ENCODE assay signal across 8 cellular contexts in the genomic region with DNA sequence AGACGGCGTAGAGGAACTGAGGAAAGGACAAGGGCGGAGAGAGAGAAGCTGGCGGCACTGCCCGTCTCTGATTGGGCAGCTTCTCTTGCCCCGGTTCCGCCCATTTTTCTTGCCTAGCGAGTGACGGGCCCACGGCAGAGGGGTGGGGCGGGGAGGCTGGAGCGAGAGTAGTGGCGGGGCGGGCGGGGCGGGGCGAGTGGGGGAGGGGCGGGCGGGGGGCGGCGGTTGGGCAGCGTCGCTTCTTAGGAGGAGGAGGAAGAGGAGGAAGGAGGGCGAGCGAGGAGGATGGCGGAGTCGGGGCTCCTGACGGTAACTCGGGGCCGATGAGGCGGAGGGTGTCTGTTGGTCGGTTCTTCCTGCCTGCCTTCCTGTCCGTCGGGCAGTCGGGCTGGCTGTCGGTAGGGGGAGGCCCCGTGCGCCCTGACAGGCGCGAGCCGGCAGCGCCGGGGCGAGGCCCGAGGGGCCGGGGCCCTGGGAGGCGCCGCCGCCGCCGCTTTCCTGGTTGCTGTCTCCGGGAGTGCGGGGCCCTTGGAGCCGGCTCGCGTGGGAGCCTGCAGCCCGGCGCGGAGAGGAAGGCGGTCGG. TPM values are rescaled to one million over a fixed set of nuclear protein-coding genes. Genes with fewer than 3 reads are reported as not detected.
A peak's percentile ranks its signal among the peaks of the same experiment; 100 is the strongest.
DNase-seq lines count a peak whose midpoint lies in the region; ATAC-seq and TF ChIP-seq lines count a peak whose summit lies in the region.

A gene (plus strand): TSS at position 256 of the 583 bp plus-strand sequence. CDS start 44,755 bp downstream, outside the sequence.

- WGBS in liver, result under 1% methylated on average over 61 of the region's 61 CpGs

- H3K9ac ChIP-seq in BLaER1 treated with 17β-estradiol and CSF1 and Interleukin-3, amounts not matched to agents 10 nM and 100 nM, result peak within 1 kb of the TSS; percentile 98 to 100 (median 100)
- H3K9ac ChIP-seq in liver (ENCODE audit: low read depth in 1 of 2, low read length in 2 of 2), result peak within 1 kb of the TSS; percentile 82 to 98

- H3K9me3 Mint-ChIP-seq in WTC11, result no peaks in the 10 kb centered on the region

- H3K4me1 Mint-ChIP-seq in WTC11, result peaks cover 32% of the 10 kb centered on the region

- peaks cover 32 to 47% (median 39%) of the 10 kb centered on the region in 11 experiments; a peak in 21 of 22 replicates for H4K20me1 ChIP-seq in BLaER1 treated with 17β-estradiol and CSF1 and Interleukin-3, amounts not matched to agents 10 nM and 100 nM

- no peaks in the 10 kb centered on the region for H3K9me3 ChIP-seq in BLaER1 treated with 17β-estradiol and CSF1 and Interleukin-3, amounts not matched to agents 10 nM and 100 nM (replicated peaks in 1 of 11)
- no peaks in the 10 kb centered on the region for H3K9me3 ChIP-seq in liver (ENCODE audit: control insufficient read depth in 4 of 4, low read length in 3 of 4)

- peak; percentile 8 for ATAC-seq in GM19328 (IDR thresholded peaks at IDR 0.05; ENCODE audit: unreplicated experiment)
- ATAC-seq in HG03571 (IDR thresholded peaks at IDR 0.05; ENCODE audit: unreplicated experiment), result peak; percentile 82
- peak; percentile 12 for ATAC-seq in WTC11

- no peaks in the 10 kb centered on the region for H3K27me3 ChIP-seq in BLaER1 treated with 17β-estradiol and CSF1 and Interleukin-3, amounts not matched to agents 10 nM and 100 nM
- H3K27me3 ChIP-seq in liver (ENCODE audit: control insufficient read depth in 4 of 4, insufficient read depth in 4 of 4, low read length in 3 of 4), result no peaks in the 10 kb centered on the region

- H3K36me3 Mint-ChIP-seq in WTC11, result no peaks in the 10 kb centered on the region

- H3K4me3 ChIP-seq in BLaER1 treated with 17β-estradiol and CSF1 and Interleukin-3, amounts not matched to agents 10 nM and 100 nM, result peak within 1 kb of the TSS; percentile 93 to 100 (median 98)
- peak within 1 kb of the TSS; percentile 89 to 100 (median 97) for H3K4me3 ChIP-seq in liver (ENCODE audit: low read depth in 1 of 3, low read length in 3 of 3)

- CTCF ChIA-PET in WTC11 (lab: Charles Lee), result interaction anchor here (0.6 to 1.9 kb wide), 17 partner anchors 9 to 1218 kb away, joined by 3 to 12 read pairs (median 4); a partner anchor contains a TSS

- H3K27ac Mint-ChIP-seq in WTC11, result peak within 1 kb of the TSS; percentile 98

- peak; percentile 99 for DNase-seq in WTC11 (ENCODE audit: low spot score)
- peak; percentile 97 for DNase-seq in cerebellum (ENCODE audit: low spot score)
- peak; percentile 88 to 97 (median 96) for DNase-seq in stimulated activated CD4-positive, alpha-beta T cell treated with anti-CD3 and anti-CD28 coated beads, TNF-alpha, amount 100 ng/mL, for 1 hour (ENCODE audit: low read depth in 3 of 3, low spot score in 1 of 3)
- no peak for DNase-seq in OCI-M1 (lab: John Stamatoyannopoulos, UW)

- H3K36me3 ChIP-seq in BLaER1 treated with 17β-estradiol and CSF1 and Interleukin-3, amounts not matched to agents 10 nM and 100 nM, result peaks cover 0 to 14% (median 7%) of the 10 kb centered on the region in 11 experiments; a peak in 14 of 22 replicates
- no peaks in the 10 kb centered on the region for H3K36me3 ChIP-seq in liver (ENCODE audit: control insufficient read depth in 4 of 4, insufficient read depth in 3 of 4, low read depth in 1 of 4, low read length in 3 of 4)

- peak within 1 kb of the TSS; percentile 98 to 100 (median 100) for H3K27ac ChIP-seq in BLaER1 treated with 17β-estradiol and CSF1 and Interleukin-3, amounts not matched to agents 10 nM and 100 nM
- H3K27ac ChIP-seq in liver (ENCODE audit: low read depth in 1 of 2, low read length in 2 of 2), result peak within 1 kb of the TSS; percentile 99 to 100

- TF ChIP-seq RAD21 in liver (IDR thresholded peaks at IDR 0.05), result peak in 1 of 2 donors; percentile 23

- peak within 1 kb of the TSS; percentile 74 to 92 (median 87) for H3K4me2 ChIP-seq in BLaER1 treated with 17β-estradiol and CSF1 and Interleukin-3, amounts not matched to agents 10 nM and 100 nM

- TF ChIP-seq CTCF in WTC11 (IDR thresholded peaks at IDR 0.05) (no peak), liver (IDR thresholded peaks at IDR 0.05; ENCODE audit: low read depth, low read length, missing input control) (no peak)

- peaks cover 29 to 57% (median 46%) of the 10 kb centered on the region in 10 experiments for H3K4me1 ChIP-seq in BLaER1 treated with 17β-estradiol and CSF1 and Interleukin-3, amounts not matched to agents 10 nM and 100 nM
- H3K4me1 ChIP-seq in liver (ENCODE audit: control insufficient read depth in 4 of 4, insufficient read depth in 4 of 4, low read length in 3 of 4), result peaks cover 3 to 29% (median 22%) of the 10 kb centered on the region in 4 donors

- H3K27me3 Mint-ChIP-seq in WTC11 (ENCODE audit: low read depth), result no peaks in the 10 kb centered on the region

- POLR2A ChIA-PET in WTC11 (lab: Charles Lee), result interaction anchor here (0.8 to 1.8 kb wide), 16 partner anchors 9 to 751 kb away, joined by 3 to 13 read pairs (median 4); a partner anchor contains a TSS

- peak within 1 kb of the TSS; percentile 97 for H3K4me3 Mint-ChIP-seq in WTC11

TF ChIP-seq in WTC11, 78 proteins besides CTCF, POLR2A, EP300 and RAD21 (continues in another document):
- TF ChIP-seq, protein P1, sequence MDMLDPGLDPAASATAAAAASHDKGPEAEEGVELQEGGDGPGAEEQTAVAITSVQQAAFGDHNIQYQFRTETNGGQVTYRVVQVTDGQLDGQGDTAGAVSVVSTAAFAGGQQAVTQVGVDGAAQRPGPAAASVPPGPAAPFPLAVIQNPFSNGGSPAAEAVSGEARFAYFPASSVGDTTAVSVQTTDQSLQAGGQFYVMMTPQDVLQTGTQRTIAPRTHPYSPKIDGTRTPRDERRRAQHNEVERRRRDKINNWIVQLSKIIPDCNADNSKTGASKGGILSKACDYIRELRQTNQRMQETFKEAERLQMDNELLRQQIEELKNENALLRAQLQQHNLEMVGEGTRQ (CRISPR knock-in tag; IDR thresholded peaks at IDR 0.05), result no peak
- TF ChIP-seq ZNF263 (CRISPR knock-in tag; IDR thresholded peaks at IDR 0.05; ENCODE audit: low read depth) (peak; percentile 58; the same call in 1 of the 2 replicates), MYBL2 (CRISPR knock-in tag; IDR thresholded peaks at IDR 0.05) (no peak), PRRX2 (CRISPR knock-in tag; IDR thresholded peaks at IDR 0.05) (no peak)
- TF ChIP-seq, protein P2, sequence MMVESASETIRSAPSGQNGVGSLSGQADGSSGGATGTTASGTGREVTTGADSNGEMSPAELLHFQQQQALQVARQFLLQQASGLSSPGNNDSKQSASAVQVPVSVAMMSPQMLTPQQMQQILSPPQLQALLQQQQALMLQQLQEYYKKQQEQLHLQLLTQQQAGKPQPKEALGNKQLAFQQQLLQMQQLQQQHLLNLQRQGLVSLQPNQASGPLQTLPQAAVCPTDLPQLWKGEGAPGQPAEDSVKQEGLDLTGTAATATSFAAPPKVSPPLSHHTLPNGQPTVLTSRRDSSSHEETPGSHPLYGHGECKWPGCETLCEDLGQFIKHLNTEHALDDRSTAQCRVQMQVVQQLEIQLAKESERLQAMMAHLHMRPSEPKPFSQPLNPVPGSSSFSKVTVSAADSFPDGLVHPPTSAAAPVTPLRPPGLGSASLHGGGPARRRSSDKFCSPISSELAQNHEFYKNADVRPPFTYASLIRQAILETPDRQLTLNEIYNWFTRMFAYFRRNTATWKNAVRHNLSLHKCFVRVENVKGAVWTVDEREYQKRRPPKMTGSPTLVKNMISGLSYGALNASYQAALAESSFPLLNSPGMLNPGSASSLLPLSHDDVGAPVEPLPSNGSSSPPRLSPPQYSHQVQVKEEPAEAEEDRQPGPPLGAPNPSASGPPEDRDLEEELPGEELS (CRISPR knock-in tag; IDR thresholded peaks at IDR 0.05), result no peak

TF ChIP-seq in liver, 16 proteins besides CTCF, POLR2A, EP300 and RAD21:
- TF ChIP-seq SP1 (IDR thresholded peaks at IDR 0.05) (no peak), FOXA1 (IDR thresholded peaks at IDR 0.05) (no peak)
- TF ChIP-seq, protein P3, sequence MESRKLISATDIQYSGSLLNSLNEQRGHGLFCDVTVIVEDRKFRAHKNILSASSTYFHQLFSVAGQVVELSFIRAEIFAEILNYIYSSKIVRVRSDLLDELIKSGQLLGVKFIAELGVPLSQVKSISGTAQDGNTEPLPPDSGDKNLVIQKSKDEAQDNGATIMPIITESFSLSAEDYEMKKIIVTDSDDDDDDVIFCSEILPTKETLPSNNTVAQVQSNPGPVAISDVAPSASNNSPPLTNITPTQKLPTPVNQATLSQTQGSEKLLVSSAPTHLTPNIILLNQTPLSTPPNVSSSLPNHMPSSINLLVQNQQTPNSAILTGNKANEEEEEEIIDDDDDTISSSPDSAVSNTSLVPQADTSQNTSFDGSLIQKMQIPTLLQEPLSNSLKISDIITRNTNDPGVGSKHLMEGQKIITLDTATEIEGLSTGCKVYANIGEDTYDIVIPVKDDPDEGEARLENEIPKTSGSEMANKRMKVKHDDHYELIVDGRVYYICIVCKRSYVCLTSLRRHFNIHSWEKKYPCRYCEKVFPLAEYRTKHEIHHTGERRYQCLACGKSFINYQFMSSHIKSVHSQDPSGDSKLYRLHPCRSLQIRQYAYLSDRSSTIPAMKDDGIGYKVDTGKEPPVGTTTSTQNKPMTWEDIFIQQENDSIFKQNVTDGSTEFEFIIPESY (IDR thresholded peaks at IDR 0.05), result peak; percentile 6

RNA-seq across cellular contexts. Expression of the gene that starts here (rescaled TPM):
- 21.6 to 24.7 TPM (median 23.6 TPM) in 3 replicates for total RNA-seq in WTC11 (2021)
- total RNA-seq in cerebellum, result 85.6 TPM
- total RNA-seq in liver, result 10 to 100 TPM; 23.2 to 33.7 TPM
- 10 to 100 TPM in 1 of 2 donors, 1 to 10 TPM in 1; 7.8 to 12.7 TPM for polyA plus RNA-seq in liver

Comparison
In these comparisons a context has a peak if more than half of its experiments do, and no peak if none do; other contexts are left out.
1. ATAC-seq: peak in every context shown above with its lines; median percentile 82 in HG03571; 12 in WTC11; 8 in GM19328.